19 cellular contexts compared by ENCODE assay signal in the genomic region with DNA sequence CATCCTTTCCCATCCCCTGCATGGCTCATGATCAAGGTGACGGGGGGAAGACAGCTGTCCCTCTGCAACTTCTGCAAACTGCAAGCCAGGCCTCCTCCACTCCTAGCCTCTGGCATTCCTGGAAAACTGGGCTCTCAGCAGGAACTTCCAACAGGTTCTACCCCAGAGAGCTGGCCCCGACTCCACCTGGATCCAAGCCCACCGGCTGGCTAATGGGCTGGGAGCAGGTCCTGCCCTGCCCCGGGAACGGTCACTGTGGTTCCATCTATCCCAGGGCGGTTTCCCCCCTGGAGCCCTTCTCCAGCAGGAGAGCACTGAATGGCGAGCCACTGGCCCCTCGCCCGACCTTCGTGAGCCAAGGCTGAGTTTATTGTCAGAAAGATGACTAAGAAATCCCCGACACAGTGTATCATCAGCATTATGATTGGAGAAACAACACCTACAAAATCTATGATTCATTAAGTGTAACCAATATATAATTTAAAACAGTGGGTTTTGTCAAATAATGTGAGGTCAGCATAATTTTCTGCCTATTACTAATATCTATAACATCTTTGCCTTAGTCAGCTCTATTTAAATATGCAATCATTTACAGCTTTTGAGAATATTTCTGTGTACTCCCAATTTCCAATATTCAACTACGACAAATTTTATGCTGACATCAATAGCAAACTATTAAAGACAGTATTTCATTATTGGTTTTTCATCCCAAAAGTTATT.
"Had no signal": no experiment of that assay in that cellular context is flagged by ENCODE, and none has a peak within 500 bp of the region (broad histone marks: within the 10 kb centered on the region; RNA-seq: fewer than 3 reads in every experiment).

No MANE protein-coding gene starts in this region.

- H3K36me3 ChIP-seq: lower lobe of right lung, ovary, upper lobe of left lung had no signal

- H3K9me3 ChIP-seq: body of pancreas, lower lobe of right lung, ovary, upper lobe of left lung had no signal

- H3K4me3 ChIP-seq: body of pancreas, coronary artery, lower lobe of right lung, ovary, upper lobe of left lung had no signal

- H3K27ac ChIP-seq: body of pancreas, coronary artery, foreskin keratinocyte, lower lobe of right lung, ovary, upper lobe of left lung had no signal

- DNase-seq: activated CD4-positive, alpha-beta memory T cell treated with anti-CD3 and anti-CD28 coated beads, Interleukin-2, amount 10 ng/mL, durations not matched to agents 7 days and 5 days; activated CD4-positive, alpha-beta T cell treated with anti-CD3 and anti-CD28 coated beads for 4 hours; activated effector memory CD4-positive, alpha-beta T cell treated with anti-CD3 and anti-CD28 coated beads, Interleukin-2, amount 50 U/mL, for 16 hours; activated T-cell treated with anti-CD3 and anti-CD28 coated beads, Interleukin-2, amount 50 U/mL, for 48 hours; amniotic stem cell; central memory CD4-positive, alpha-beta T cell; lower lobe of right lung; midbrain; stimulated activated CD4-positive, alpha-beta T cell treated with anti-CD3 and anti-CD28 coated beads, Interleukin-15, amount 100 ng/mL, for 24 hours; SW 1271 had no signal

- H3K36me3 Mint-ChIP-seq: activated naive CD8-positive, alpha-beta T cell; WTC11 had no signal

- H3K27me3 ChIP-seq: foreskin keratinocyte, ovary, upper lobe of left lung had no signal

- H3K4me1 ChIP-seq: body of pancreas, foreskin keratinocyte, lower lobe of right lung, upper lobe of left lung had no signal

- H3K27ac Mint-ChIP-seq: activated CD4-positive, alpha-beta memory T cell treated with anti-CD3 and anti-CD28 coated beads, Interleukin-2, amount 10 ng/mL, durations not matched to agents 7 days and 5 days; activated naive CD8-positive, alpha-beta T cell; stimulated activated naive CD8-positive, alpha-beta T cell treated with anti-CD3 and anti-CD28 coated beads, Interleukin-15, Interleukin-2, amounts not matched to agents 100 ng/mL and 50 ng/mL, for 24 hours; WTC11 had no signal

- H3K4me3 Mint-ChIP-seq: activated CD4-positive, alpha-beta memory T cell treated with anti-CD3 and anti-CD28 coated beads, Interleukin-2, amount 10 ng/mL, durations not matched to agents 7 days and 5 days; activated naive CD8-positive, alpha-beta T cell; neural crest cell; stimulated activated naive CD8-positive, alpha-beta T cell treated with anti-CD3 and anti-CD28 coated beads, Interleukin-15, Interleukin-2, amounts not matched to agents 100 ng/mL and 50 ng/mL, for 24 hours; WTC11 had no signal

- H3K4me1 Mint-ChIP-seq: activated CD4-positive, alpha-beta memory T cell treated with anti-CD3 and anti-CD28 coated beads, Interleukin-2, amount 10 ng/mL, durations not matched to agents 7 days and 5 days; neural crest cell had no signal

- H3K9me3 Mint-ChIP-seq: activated CD4-positive, alpha-beta memory T cell treated with anti-CD3 and anti-CD28 coated beads, Interleukin-2, amount 10 ng/mL, durations not matched to agents 7 days and 5 days; neural crest cell; stimulated activated naive CD8-positive, alpha-beta T cell treated with anti-CD3 and anti-CD28 coated beads, Interleukin-15, Interleukin-2, amounts not matched to agents 100 ng/mL and 50 ng/mL, for 24 hours; WTC11 had no signal
